Comparison of ENCODE assay signal across 8 cellular contexts in the genomic region with DNA sequence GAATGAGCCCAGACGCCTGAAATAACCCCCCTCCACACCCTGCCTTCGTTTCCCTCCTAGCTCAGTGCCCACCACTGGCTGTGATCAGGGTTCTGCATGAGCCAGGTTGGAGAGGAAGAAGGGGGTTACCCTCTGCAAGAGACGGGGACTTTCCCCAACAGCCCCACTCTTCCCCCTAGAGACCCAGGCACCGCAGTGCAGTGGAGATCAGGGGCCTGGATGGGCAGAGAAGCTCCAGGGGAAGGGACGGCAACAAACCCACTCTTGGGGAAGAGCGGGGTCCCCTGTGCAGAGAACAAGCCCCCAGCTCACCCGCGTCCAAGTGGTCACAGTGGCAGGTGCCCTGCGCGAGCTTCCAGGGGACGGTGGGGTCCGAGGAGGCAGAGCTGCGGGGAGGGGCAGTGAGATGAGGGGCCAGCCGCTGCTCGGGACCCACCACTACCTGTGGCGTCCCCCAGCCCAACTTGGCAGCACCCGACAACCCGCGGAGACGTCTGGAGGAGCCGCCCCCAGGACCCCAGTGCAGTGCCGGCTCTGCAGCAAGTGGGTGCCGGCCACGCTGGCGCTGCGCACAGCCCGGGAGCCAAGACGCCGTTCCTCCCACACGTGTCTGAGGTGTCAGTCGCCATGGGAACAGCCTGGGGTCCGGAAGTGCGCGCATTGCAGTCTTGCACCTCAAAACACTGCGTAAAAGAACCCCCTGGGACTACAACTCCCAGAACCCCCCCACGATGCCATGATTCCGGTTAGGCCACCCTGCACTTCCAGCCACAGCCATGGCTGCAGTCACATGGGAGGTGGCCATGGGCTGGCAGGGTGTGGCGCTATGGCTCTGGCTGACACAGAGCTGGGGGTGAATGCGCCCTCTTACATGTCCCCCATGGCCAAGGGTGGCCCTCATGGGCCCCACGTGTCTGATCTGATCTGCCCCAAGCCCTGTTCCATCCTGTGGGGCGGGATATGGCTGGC. TPM values are rescaled to one million over a fixed set of nuclear protein-coding genes. Genes with fewer than 3 reads are reported as not detected.
DNase-seq lines count a peak whose midpoint lies in the region; ATAC-seq and TF ChIP-seq lines count a peak whose summit lies in the region.

No MANE protein-coding gene starts in this region.

- H3K27ac ChIP-seq in brain microvascular endothelial cell (no peak overlapping the region), esophagus squamous epithelium (no peak overlapping the region)

- H3K27me3 Mint-ChIP-seq in progenitor cell of endocrine pancreas = peaks cover 11% of the 10 kb centered on the region

- no peaks in the 10 kb centered on the region for H3K4me1 Mint-ChIP-seq in progenitor cell of endocrine pancreas (ENCODE audit: low read depth)

- peak in 3 of 4 experiments; percentile 17 to 42 (median 33) for DNase-seq in activated CD4-positive, CD25-positive, alpha-beta regulatory T cell (lab: John Stamatoyannopoulos, UW)
- DNase-seq in brain microvascular endothelial cell (peak; percentile 3), esophagus squamous epithelium (lab: John Stamatoyannopoulos, UW) (no peak), NCI-H510A (lab: John Stamatoyannopoulos, UW) (no peak), cerebellar cortex (ENCODE audit: low spot score) (no peak), progenitor cell of endocrine pancreas (ENCODE audit: low spot score, unreplicated experiment) (no peak)
- peak; percentile 28 to 30 for DNase-seq in stimulated activated CD4-positive, alpha-beta T cell treated with anti-CD3 and anti-CD28 coated beads, Interleukin-15, amount 100 ng/mL, for 1 hour (ENCODE audit: low read depth in 1 of 2, low spot score in 1 of 2)

- H3K27me3 ChIP-seq in brain microvascular endothelial cell (replicated peaks) (no peaks in the 10 kb centered on the region), esophagus squamous epithelium (peaks cover 0 to 7% (median 0%) of the 10 kb centered on the region in 4 donors)

- no peaks in the 10 kb centered on the region for H3K9me3 ChIP-seq in esophagus squamous epithelium

- 15 to 51% methylated on average over 4 to 19 of the region's 41 CpGs for WGBS in esophagus squamous epithelium, 2 donors

- H3K4me1 ChIP-seq in esophagus squamous epithelium = no peaks in the 10 kb centered on the region

- in situ Hi-C loops in brain microvascular endothelial cell (cut with HindIII; ENCODE audit: low pct_ligation_motif_present, low sequenced_read_pairs) = no loop called here

- no peak for TF ChIP-seq CTCF in brain microvascular endothelial cell (IDR thresholded peaks at IDR 0.05; ENCODE audit: low read depth, low read length, missing control alignments)
- TF ChIP-seq CTCF in esophagus squamous epithelium (IDR thresholded peaks at IDR 0.05) = no peak
- TF ChIP-seq CTCF in progenitor cell of endocrine pancreas (IDR thresholded peaks at IDR 0.05; ENCODE audit: unreplicated experiment) = no peak

- no peaks in the 10 kb centered on the region for H3K36me3 ChIP-seq in brain microvascular endothelial cell (replicated peaks)
- H3K36me3 ChIP-seq in esophagus squamous epithelium = no peaks in the 10 kb centered on the region

- H3K4me3 ChIP-seq in brain microvascular endothelial cell (ENCODE audit: low read depth, low read length) = no peak overlapping the region
- H3K4me3 ChIP-seq in esophagus squamous epithelium = peak overlapping the region in 1 of 4 donors; percentile 21

- H3K4me3 Mint-ChIP-seq in progenitor cell of endocrine pancreas (ENCODE audit: low read depth) = no peak overlapping the region

- H3K27ac Mint-ChIP-seq in progenitor cell of endocrine pancreas = no peak overlapping the region

- intact Hi-C loops in esophagus squamous epithelium (cut with DNase I) = no loop called here

- no peaks in the 10 kb centered on the region for H3K9me3 Mint-ChIP-seq in progenitor cell of endocrine pancreas (ENCODE audit: low read depth)

- peak; percentile 84 for ATAC-seq in GM21529 (IDR thresholded peaks at IDR 0.05; ENCODE audit: unreplicated experiment)

- H3K36me3 Mint-ChIP-seq in progenitor cell of endocrine pancreas (ENCODE audit: insufficient read depth) = no peaks in the 10 kb centered on the region

- TF ChIP-seq POLR2A in esophagus squamous epithelium (IDR thresholded peaks at IDR 0.05) = no peak

RNA-seq across cellular contexts. Expression of a gene that starts 45.8 kb away (rescaled TPM):
- total RNA-seq in esophagus squamous epithelium (10 to 100 TPM; 31.5 to 51.7 (median 43.2) TPM), progenitor cell of endocrine pancreas (87.4 and 91.9 TPM in 2 replicates)

Comparison
In these comparisons a context has a peak if more than half of its experiments do, and no peak if none do; other contexts are left out.
1. DNase-seq: peak in activated CD4-positive, CD25-positive, alpha-beta regulatory T cell (3 of 4), brain microvascular endothelial cell (single experiment) and stimulated activated CD4-positive, alpha-beta T cell treated with anti-CD3 and anti-CD28 coated beads, Interleukin-15, amount 100 ng/mL, for 1 hour (2 of 2); none in esophagus squamous epithelium (single experiment), NCI-H510A (single experiment), cerebellar cortex (single experiment) and progenitor cell of endocrine pancreas (single experiment).